In the genomic region with DNA sequence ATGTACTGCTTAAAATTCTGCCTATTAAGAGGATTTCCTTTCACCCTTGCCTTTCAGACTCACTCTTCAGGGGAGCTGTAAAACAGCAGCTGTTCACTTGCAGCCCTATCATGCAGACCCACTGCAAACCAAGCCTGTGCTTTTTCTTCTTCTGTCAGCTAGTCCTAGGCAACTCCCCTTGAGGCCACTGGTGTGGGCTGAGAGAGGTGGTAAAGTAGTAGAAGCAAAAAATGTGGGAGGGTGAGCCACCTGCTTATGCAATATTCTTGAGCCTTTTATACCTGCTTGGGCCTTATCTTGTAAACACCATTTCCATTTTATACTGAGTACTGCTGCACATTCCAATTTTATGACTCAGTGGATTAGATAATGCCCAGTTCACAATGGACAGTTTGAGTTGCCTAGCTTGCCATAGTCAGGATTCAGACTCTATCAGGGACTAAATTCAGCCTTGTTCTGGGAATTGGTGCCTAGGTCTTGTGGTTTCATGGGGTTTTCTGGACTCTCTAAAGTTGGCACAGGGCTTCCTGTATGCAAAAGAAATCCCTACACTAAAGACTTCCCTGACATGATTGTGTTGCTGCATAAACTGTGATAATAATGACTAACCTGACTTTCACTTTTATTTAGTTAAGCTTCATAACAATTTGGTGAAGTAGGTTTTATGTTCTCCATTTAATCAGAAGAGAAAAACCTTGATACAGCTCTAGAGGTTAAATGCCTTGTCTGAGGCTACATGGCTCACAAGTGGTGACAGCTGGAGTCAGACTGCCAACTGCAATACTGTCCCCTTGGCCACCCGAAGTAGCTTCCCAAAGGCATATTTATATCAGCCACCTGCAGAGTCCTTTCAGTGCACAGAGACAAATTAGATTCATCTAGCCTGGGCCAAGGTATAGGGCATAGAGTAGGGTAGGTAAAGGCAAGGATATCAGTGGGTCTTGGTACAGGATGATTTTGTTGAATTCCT, we compare ENCODE assay signal across 9 cellular contexts. TPM values are rescaled to one million over a fixed set of nuclear protein-coding genes. Genes with fewer than 3 reads are reported as not detected.
DNase-seq lines count a peak whose midpoint lies in the region; ATAC-seq and TF ChIP-seq lines count a peak whose summit lies in the region.
"Had no signal": no experiment of that assay in that cellular context is flagged by ENCODE, and none has a peak within 500 bp of the region (broad histone marks: within the 10 kb centered on the region; RNA-seq: fewer than 3 reads in every experiment).

No MANE protein-coding gene starts in this region.

- ATAC-seq in left lung (peak; percentile 91), HG02852 (IDR thresholded peaks at IDR 0.05; ENCODE audit: unreplicated experiment) (no peak)

- no peak overlapping the region for H3K4me3 ChIP-seq in left lung

- DNase-seq in Caki2 (ENCODE audit: low read depth) (peak; percentile 50), HT1080 (ENCODE audit: low read depth) (peak; percentile 68), amniotic epithelial cell (ENCODE audit: low read depth) (peak; percentile 77), left lung (peak in 1 of 2 donors; percentile 35), NCI-H1930 (lab: John Stamatoyannopoulos, UW) (no peak), NCI-H1417 treated with DMSO at 0.1 percent for 48 hours (lab: John Stamatoyannopoulos, UW) (no peak)
- DNase-seq in stimulated activated CD4-positive, alpha-beta T cell treated with anti-CD3 and anti-CD28 coated beads, Interleukin-1b, Interleukin-23, amount 100 ng/mL, for 48 hours: no peak

- H3K27ac ChIP-seq in left lung: peak overlapping the region; percentile 16 to 46

- TF ChIP-seq CTCF in left lung (IDR thresholded peaks at IDR 0.05): no peak

- intact Hi-C loops in left lung (cut with DNase I): no loop called here

- in situ Hi-C loops in Caki2 (cut with HindIII; ENCODE audit: low pct_unique_long_range_greater_than_20kb, low sequenced_read_pairs): no loop called here

- H3K27me3 ChIP-seq in left lung: no peaks in the 10 kb centered on the region

- no peaks in the 10 kb centered on the region for H3K36me3 ChIP-seq in left lung

- no peaks in the 10 kb centered on the region for H3K4me1 ChIP-seq in left lung

- H3K9me3 ChIP-seq in left lung: no peaks in the 10 kb centered on the region

RNA-seq across cellular contexts. Expression of a gene that starts 47.4 kb away (rescaled TPM):
- 28.3 and 37.4 TPM in 2 replicates for total RNA-seq in Caki2 (2014; rRNA removed; shearing (Covaris generic); ENCODE audit: low replicate concordance)
- total RNA-seq in HT1080 (2014; rRNA removed; shearing (Covaris generic)): 13.7 and 14.8 TPM in 2 replicates
- 20.3 and 25.2 TPM in 2 replicates for polyA plus RNA-seq in HT1080 (2015; cell fraction: cytosol; rRNA removed)
- 83.5 and 89.8 TPM in 2 replicates for polyA plus RNA-seq in HT1080 (2015; cell fraction: nucleus; rRNA removed)
- 10 to 100 TPM; 39.3 to 40.5 TPM for total RNA-seq in left lung

RNA-seq across cellular contexts. Expression of a gene that starts 56.4 kb away (rescaled TPM):
- total RNA-seq in Caki2 (2014; rRNA removed; shearing (Covaris generic); ENCODE audit: low replicate concordance): 0.12 and 0.20 TPM in 2 replicates
- 0.13 TPM in 1 of 2 replicates, not detected in the other for total RNA-seq in HT1080 (2014; rRNA removed; shearing (Covaris generic))
- 0.09 and 0.14 TPM in 2 replicates for polyA plus RNA-seq in HT1080 (2015; cell fraction: cytosol; rRNA removed)
- 0.04 and 0.24 TPM in 2 replicates for polyA plus RNA-seq in HT1080 (2015; cell fraction: nucleus; rRNA removed)
- 1 to 10 TPM; 4.8 to 8.0 TPM for total RNA-seq in left lung
- total RNA-seq: osteocyte had no signal

Comparison
In these comparisons a context has a peak if more than half of its experiments do, and no peak if none do; other contexts are left out.
1. DNase-seq: peak in Caki2 (single experiment), HT1080 (single experiment) and amniotic epithelial cell (single experiment); none in stimulated activated CD4-positive, alpha-beta T cell treated with anti-CD3 and anti-CD28 coated beads, Interleukin-1b, Interleukin-23, amount 100 ng/mL, for 48 hours (single experiment), NCI-H1930 (0 of 2) and NCI-H1417 treated with DMSO at 0.1 percent for 48 hours (single experiment).